In the genomic region with DNA sequence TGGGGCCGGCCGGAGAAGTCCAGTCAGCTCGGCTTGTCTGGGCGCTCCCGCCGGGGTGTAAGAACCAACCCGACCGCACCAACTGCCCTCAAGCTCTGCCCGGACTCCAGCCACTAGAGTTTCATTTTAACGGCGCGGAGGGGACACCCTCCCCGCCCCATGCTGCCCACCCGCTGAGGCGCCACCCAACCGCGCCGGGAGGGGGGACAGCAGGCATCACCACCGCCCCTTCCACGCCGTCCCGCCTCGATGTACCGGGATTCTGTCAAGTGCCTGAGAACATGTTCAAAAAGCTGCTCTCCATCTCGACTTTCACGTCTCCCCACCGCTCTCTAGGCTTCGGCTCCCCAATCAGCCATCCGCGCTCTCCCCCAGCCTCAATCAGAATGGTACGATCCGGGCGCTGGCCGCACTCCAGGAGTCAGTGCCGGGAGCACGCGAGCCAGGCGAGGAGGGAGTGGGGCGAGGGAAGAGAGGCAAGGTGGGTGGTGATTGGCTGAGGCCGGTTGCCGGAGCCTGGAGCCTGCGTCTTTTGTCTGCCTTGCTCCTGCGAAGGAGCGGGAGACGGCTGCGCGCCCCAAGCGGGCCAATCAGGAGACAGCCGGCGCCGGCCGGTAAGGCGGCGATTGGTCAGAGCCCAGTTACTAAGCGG, we compare ENCODE assay signal across 1 cellular context.
TF ChIP-seq lines count a peak whose summit lies in the region.

A gene (minus strand): TSS at position 101 of the 652 bp plus-strand sequence. CDS start 677 bp downstream, outside the sequence.

TF ChIP-seq in K562, 482 proteins besides CTCF, POLR2A, EP300 and RAD21 (continued from another document and continues in another):
- TF ChIP-seq, protein P1, sequence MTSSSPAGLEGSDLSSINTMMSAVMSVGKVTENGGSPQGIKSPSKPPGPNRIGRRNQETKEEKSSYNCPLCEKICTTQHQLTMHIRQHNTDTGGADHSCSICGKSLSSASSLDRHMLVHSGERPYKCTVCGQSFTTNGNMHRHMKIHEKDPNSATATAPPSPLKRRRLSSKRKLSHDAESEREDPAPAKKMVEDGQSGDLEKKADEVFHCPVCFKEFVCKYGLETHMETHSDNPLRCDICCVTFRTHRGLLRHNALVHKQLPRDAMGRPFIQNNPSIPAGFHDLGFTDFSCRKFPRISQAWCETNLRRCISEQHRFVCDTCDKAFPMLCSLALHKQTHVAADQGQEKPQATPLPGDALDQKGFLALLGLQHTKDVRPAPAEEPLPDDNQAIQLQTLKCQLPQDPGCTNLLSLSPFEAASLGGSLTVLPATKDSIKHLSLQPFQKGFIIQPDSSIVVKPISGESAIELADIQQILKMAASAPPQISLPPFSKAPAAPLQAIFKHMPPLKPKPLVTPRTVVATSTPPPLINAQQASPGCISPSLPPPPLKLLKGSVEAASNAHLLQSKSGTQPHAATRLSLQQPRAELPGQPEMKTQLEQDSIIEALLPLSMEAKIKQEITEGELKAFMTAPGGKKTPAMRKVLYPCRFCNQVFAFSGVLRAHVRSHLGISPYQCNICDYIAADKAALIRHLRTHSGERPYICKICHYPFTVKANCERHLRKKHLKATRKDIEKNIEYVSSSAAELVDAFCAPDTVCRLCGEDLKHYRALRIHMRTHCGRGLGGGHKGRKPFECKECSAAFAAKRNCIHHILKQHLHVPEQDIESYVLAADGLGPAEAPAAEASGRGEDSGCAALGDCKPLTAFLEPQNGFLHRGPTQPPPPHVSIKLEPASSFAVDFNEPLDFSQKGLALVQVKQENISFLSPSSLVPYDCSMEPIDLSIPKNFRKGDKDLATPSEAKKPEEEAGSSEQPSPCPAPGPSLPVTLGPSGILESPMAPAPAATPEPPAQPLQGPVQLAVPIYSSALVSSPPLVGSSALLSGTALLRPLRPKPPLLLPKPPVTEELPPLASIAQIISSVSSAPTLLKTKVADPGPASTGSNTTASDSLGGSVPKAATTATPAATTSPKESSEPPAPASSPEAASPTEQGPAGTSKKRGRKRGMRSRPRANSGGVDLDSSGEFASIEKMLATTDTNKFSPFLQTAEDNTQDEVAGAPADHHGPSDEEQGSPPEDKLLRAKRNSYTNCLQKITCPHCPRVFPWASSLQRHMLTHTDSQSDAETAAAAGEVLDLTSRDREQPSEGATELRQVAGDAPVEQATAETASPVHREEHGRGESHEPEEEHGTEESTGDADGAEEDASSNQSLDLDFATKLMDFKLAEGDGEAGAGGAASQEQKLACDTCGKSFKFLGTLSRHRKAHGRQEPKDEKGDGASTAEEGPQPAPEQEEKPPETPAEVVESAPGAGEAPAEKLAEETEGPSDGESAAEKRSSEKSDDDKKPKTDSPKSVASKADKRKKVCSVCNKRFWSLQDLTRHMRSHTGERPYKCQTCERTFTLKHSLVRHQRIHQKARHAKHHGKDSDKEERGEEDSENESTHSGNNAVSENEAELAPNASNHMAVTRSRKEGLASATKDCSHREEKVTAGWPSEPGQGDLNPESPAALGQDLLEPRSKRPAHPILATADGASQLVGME (CRISPR knock-in tag; IDR thresholded peaks at IDR 0.05): peak; percentile 85; the same call in 1 of the 2 replicates
- TF ChIP-seq GABPA (tag; conservative IDR thresholded peaks at IDR 0.05; ENCODE audit: low read depth) (no peak), ZBTB8A (IDR thresholded peaks at IDR 0.05; ENCODE audit: partially characterized antibody) (no peak), NR2F6 (CRISPR knock-in tag; IDR thresholded peaks at IDR 0.05) (no peak), TEAD1 (CRISPR knock-in tag; IDR thresholded peaks at IDR 0.05) (peak in 1 of 2 experiments; percentile 97; a peak in 3 of 4 replicates), TAF1 (IDR thresholded peaks at IDR 0.05; ENCODE audit: control insufficient read depth, extremely low read depth, insufficient read depth, low read length, severe bottlenecking) (peak; percentile 90), FIP1L1 (IDR thresholded peaks at IDR 0.05; ENCODE audit: low read depth, low read length, poor library complexity, severe bottlenecking) (peak; percentile 78), FOXA1 (IDR thresholded peaks at IDR 0.05; ENCODE audit: borderline replicate concordance) (no peak), ZNF668 (CRISPR knock-in tag; IDR thresholded peaks at IDR 0.05) (no peak), HMG20A (CRISPR knock-in tag; conservative IDR thresholded peaks at IDR 0.05) (no peak), NFRKB (IDR thresholded peaks at IDR 0.05; ENCODE audit: low read depth) (peak; percentile 81), ZFPM2 (CRISPR knock-in tag; IDR thresholded peaks at IDR 0.05) (no peak), KDM2B (CRISPR knock-in tag; IDR thresholded peaks at IDR 0.05) (peak; percentile 89; the same call in 1 of the 2 replicates), GATAD2B (IDR thresholded peaks at IDR 0.05; ENCODE audit: borderline replicate concordance) (no peak; the same call in 1 of the 2 replicates), ZNF174 (CRISPR knock-in tag; IDR thresholded peaks at IDR 0.05) (no peak), HEY1 (CRISPR knock-in tag; IDR thresholded peaks at IDR 0.05; ENCODE audit: borderline replicate concordance) (no peak), ZNF224 (CRISPR knock-in tag; IDR thresholded peaks at IDR 0.05) (peak; percentile 90), ZNF79 (CRISPR knock-in tag; IDR thresholded peaks at IDR 0.05; ENCODE audit: low read depth) (no peak), IFI16 (CRISPR knock-in tag; IDR thresholded peaks at IDR 0.05) (no peak), NFXL1 (CRISPR knock-in tag; IDR thresholded peaks at IDR 0.05) (no peak)
- TF ChIP-seq, protein P2, sequence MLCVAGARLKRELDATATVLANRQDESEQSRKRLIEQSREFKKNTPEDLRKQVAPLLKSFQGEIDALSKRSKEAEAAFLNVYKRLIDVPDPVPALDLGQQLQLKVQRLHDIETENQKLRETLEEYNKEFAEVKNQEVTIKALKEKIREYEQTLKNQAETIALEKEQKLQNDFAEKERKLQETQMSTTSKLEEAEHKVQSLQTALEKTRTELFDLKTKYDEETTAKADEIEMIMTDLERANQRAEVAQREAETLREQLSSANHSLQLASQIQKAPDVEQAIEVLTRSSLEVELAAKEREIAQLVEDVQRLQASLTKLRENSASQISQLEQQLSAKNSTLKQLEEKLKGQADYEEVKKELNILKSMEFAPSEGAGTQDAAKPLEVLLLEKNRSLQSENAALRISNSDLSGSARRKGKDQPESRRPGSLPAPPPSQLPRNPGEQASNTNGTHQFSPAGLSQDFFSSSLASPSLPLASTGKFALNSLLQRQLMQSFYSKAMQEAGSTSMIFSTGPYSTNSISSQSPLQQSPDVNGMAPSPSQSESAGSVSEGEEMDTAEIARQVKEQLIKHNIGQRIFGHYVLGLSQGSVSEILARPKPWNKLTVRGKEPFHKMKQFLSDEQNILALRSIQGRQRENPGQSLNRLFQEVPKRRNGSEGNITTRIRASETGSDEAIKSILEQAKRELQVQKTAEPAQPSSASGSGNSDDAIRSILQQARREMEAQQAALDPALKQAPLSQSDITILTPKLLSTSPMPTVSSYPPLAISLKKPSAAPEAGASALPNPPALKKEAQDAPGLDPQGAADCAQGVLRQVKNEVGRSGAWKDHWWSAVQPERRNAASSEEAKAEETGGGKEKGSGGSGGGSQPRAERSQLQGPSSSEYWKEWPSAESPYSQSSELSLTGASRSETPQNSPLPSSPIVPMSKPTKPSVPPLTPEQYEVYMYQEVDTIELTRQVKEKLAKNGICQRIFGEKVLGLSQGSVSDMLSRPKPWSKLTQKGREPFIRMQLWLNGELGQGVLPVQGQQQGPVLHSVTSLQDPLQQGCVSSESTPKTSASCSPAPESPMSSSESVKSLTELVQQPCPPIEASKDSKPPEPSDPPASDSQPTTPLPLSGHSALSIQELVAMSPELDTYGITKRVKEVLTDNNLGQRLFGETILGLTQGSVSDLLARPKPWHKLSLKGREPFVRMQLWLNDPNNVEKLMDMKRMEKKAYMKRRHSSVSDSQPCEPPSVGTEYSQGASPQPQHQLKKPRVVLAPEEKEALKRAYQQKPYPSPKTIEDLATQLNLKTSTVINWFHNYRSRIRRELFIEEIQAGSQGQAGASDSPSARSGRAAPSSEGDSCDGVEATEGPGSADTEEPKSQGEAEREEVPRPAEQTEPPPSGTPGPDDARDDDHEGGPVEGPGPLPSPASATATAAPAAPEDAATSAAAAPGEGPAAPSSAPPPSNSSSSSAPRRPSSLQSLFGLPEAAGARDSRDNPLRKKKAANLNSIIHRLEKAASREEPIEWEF (CRISPR knock-in tag; IDR thresholded peaks at IDR 0.05): no peak
- TF ChIP-seq, protein P3, sequence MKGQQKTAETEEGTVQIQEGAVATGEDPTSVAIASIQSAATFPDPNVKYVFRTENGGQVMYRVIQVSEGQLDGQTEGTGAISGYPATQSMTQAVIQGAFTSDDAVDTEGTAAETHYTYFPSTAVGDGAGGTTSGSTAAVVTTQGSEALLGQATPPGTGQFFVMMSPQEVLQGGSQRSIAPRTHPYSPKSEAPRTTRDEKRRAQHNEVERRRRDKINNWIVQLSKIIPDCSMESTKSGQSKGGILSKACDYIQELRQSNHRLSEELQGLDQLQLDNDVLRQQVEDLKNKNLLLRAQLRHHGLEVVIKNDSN (CRISPR knock-in tag; IDR thresholded peaks at IDR 0.05): peak; percentile 62
- TF ChIP-seq, protein P4, sequence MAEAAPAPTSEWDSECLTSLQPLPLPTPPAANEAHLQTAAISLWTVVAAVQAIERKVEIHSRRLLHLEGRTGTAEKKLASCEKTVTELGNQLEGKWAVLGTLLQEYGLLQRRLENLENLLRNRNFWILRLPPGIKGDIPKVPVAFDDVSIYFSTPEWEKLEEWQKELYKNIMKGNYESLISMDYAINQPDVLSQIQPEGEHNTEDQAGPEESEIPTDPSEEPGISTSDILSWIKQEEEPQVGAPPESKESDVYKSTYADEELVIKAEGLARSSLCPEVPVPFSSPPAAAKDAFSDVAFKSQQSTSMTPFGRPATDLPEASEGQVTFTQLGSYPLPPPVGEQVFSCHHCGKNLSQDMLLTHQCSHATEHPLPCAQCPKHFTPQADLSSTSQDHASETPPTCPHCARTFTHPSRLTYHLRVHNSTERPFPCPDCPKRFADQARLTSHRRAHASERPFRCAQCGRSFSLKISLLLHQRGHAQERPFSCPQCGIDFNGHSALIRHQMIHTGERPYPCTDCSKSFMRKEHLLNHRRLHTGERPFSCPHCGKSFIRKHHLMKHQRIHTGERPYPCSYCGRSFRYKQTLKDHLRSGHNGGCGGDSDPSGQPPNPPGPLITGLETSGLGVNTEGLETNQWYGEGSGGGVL (CRISPR knock-in tag; IDR thresholded peaks at IDR 0.05): no peak
- TF ChIP-seq, protein P5, sequence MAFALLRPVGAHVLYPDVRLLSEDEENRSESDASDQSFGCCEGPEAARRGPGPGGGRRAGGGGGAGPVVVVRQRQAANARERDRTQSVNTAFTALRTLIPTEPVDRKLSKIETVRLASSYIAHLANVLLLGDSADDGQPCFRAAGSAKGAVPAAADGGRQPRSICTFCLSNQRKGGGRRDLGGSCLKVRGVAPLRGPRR (CRISPR knock-in tag; IDR thresholded peaks at IDR 0.05): no peak
- TF ChIP-seq, protein P6, sequence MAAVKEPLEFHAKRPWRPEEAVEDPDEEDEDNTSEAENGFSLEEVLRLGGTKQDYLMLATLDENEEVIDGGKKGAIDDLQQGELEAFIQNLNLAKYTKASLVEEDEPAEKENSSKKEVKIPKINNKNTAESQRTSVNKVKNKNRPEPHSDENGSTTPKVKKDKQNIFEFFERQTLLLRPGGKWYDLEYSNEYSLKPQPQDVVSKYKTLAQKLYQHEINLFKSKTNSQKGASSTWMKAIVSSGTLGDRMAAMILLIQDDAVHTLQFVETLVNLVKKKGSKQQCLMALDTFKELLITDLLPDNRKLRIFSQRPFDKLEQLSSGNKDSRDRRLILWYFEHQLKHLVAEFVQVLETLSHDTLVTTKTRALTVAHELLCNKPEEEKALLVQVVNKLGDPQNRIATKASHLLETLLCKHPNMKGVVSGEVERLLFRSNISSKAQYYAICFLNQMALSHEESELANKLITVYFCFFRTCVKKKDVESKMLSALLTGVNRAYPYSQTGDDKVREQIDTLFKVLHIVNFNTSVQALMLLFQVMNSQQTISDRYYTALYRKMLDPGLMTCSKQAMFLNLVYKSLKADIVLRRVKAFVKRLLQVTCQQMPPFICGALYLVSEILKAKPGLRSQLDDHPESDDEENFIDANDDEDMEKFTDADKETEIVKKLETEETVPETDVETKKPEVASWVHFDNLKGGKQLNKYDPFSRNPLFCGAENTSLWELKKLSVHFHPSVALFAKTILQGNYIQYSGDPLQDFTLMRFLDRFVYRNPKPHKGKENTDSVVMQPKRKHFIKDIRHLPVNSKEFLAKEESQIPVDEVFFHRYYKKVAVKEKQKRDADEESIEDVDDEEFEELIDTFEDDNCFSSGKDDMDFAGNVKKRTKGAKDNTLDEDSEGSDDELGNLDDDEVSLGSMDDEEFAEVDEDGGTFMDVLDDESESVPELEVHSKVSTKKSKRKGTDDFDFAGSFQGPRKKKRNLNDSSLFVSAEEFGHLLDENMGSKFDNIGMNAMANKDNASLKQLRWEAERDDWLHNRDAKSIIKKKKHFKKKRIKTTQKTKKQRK (IDR thresholded peaks at IDR 0.05; ENCODE audit: borderline replicate concordance, low read depth, low read length): no peak
- TF ChIP-seq, protein P7, sequence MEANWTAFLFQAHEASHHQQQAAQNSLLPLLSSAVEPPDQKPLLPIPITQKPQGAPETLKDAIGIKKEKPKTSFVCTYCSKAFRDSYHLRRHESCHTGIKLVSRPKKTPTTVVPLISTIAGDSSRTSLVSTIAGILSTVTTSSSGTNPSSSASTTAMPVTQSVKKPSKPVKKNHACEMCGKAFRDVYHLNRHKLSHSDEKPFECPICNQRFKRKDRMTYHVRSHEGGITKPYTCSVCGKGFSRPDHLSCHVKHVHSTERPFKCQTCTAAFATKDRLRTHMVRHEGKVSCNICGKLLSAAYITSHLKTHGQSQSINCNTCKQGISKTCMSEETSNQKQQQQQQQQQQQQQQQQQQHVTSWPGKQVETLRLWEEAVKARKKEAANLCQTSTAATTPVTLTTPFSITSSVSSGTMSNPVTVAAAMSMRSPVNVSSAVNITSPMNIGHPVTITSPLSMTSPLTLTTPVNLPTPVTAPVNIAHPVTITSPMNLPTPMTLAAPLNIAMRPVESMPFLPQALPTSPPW (CRISPR knock-in tag; IDR thresholded peaks at IDR 0.05): peak; percentile 99
- TF ChIP-seq, protein P8, sequence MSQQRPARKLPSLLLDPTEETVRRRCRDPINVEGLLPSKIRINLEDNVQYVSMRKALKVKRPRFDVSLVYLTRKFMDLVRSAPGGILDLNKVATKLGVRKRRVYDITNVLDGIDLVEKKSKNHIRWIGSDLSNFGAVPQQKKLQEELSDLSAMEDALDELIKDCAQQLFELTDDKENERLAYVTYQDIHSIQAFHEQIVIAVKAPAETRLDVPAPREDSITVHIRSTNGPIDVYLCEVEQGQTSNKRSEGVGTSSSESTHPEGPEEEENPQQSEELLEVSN (IDR thresholded peaks at IDR 0.05; ENCODE audit: borderline replicate concordance in 1 of 2, extremely low read depth in 1 of 2, insufficient read depth in 1 of 2, insufficient read length in 1 of 2, low read depth in 1 of 2, low read length in 1 of 2, poor library complexity in 1 of 2, severe bottlenecking in 1 of 2): peak; percentile 99 to 100
- TF ChIP-seq, protein P9, sequence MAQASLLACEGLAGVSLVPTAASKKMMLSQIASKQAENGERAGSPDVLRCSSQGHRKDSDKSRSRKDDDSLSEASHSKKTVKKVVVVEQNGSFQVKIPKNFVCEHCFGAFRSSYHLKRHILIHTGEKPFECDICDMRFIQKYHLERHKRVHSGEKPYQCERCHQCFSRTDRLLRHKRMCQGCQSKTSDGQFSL (CRISPR knock-in tag; IDR thresholded peaks at IDR 0.05): no peak
- TF ChIP-seq, protein P9 (tag; IDR thresholded peaks at IDR 0.05): no peak
